In genomic region chr9:135906291-135907005, GRCh38 we compare ENCODE assay signal across 2 cellular contexts.
TF ChIP-seq lines count a peak whose summit lies in the region.

No MANE protein-coding gene starts in this region.

TF ChIP-seq in SK-N-SH, 30 proteins besides CTCF, POLR2A, EP300 and RAD21 (continued from another document):
- TF ChIP-seq PBX3 (IDR thresholded peaks at IDR 0.05) (no peak), TCF12 (IDR thresholded peaks at IDR 0.05) (no peak), RFX5 (IDR thresholded peaks at IDR 0.05; ENCODE audit: low read length) (no peak), JUND (IDR thresholded peaks at IDR 0.05) (no peak), FOSL2 (IDR thresholded peaks at IDR 0.05; ENCODE audit: borderline replicate concordance, low read depth) (no peak), NRF1 (IDR thresholded peaks at IDR 0.05; ENCODE audit: low read depth, low read length) (no peak), NFIC (IDR thresholded peaks at IDR 0.05; ENCODE audit: borderline replicate concordance) (no peak), MXI1 (IDR thresholded peaks at IDR 0.05; ENCODE audit: low read depth, low read length) (peak; percentile 55; the same call in 1 of the 2 replicates), CHD2 (IDR thresholded peaks at IDR 0.05; ENCODE audit: low read length, partially characterized antibody) (no peak), REST (IDR thresholded peaks at IDR 0.05; ENCODE audit: low read depth, low read length) (no peak), TEAD4 (IDR thresholded peaks at IDR 0.05; ENCODE audit: borderline replicate concordance, insufficient read depth) (no peak), SMC3 (IDR thresholded peaks at IDR 0.05; ENCODE audit: low read depth, low read length) (no peak)
- TF ChIP-seq, protein P1, sequence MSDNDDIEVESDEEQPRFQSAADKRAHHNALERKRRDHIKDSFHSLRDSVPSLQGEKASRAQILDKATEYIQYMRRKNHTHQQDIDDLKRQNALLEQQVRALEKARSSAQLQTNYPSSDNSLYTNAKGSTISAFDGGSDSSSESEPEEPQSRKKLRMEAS (IDR thresholded peaks at IDR 0.05; ENCODE audit: low read depth), result peak; percentile 0; the same call in 1 of the 2 replicates
- TF ChIP-seq, protein P2, sequence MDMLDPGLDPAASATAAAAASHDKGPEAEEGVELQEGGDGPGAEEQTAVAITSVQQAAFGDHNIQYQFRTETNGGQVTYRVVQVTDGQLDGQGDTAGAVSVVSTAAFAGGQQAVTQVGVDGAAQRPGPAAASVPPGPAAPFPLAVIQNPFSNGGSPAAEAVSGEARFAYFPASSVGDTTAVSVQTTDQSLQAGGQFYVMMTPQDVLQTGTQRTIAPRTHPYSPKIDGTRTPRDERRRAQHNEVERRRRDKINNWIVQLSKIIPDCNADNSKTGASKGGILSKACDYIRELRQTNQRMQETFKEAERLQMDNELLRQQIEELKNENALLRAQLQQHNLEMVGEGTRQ (IDR thresholded peaks at IDR 0.05; ENCODE audit: borderline replicate concordance, low read depth, low read length), result no peak
TF ChIP-seq in SK-N-SH: peak in this region for 3.

TF ChIP-seq in endothelial cell of umbilical vein, 7 proteins besides CTCF, POLR2A, EP300 and RAD21 (continued from another document):
- TF ChIP-seq EZH2 (IDR thresholded peaks at IDR 0.05; ENCODE audit: borderline replicate concordance, low read depth, low read length, severe bottlenecking) (no peak), POLR2AphosphoS5 (IDR thresholded peaks at IDR 0.05; ENCODE audit: insufficient read depth, low read depth, low read length) (no peak)
